Comparison of ENCODE assay signal across 9 cellular contexts in the genomic region with DNA sequence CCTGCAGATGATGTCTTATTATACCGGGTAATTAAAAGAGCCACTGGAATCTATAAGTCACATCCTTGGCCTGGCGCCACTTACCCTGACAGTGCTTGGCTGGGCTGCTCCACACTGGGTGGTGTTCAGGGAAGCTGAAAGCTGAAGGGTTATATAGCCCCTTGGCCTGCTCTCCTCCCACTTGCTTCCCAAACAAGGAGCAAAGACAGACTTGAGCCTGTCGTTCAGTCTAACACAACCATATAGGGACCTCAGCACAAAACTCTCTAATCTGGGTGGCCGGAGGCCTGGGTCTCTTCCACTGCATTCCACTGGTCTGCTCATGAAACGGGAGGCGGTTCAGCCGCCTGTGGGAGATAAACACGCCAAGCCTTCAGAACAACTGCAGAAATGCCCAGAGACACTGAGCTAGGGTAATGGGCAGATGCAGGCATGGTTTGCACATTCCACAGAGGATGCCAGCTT. TPM values are rescaled to one million over a fixed set of nuclear protein-coding genes. Genes with fewer than 3 reads are reported as not detected.
A peak's percentile ranks its signal among the peaks of the same experiment; 100 is the strongest.
DNase-seq lines count a peak whose midpoint lies in the region; ATAC-seq, FAIRE-seq and TF ChIP-seq lines count a peak whose summit lies in the region.
"Had no signal": no experiment of that assay in that cellular context is flagged by ENCODE, and none has a peak within 500 bp of the region (broad histone marks: within the 10 kb centered on the region; RNA-seq: fewer than 3 reads in every experiment).

ACTA2 (minus strand) TSS at position 127 of the 465 bp plus-strand sequence. CDS start 3,843 bp downstream, outside the sequence.

- H3K4me1 Mint-ChIP-seq in glutamatergic neuron (ENCODE audit: low read depth, unreplicated experiment) = peaks cover 11% of the 10 kb centered on the region

- WGBS in thymus = 91% methylated on average over 8 of the region's 8 CpGs

- H3K4me3 Mint-ChIP-seq in glutamatergic neuron (ENCODE audit: unreplicated experiment) = no peak within 1 kb of the TSS
- H3K4me3 Mint-ChIP-seq: activated T-cell treated with anti-CD3 and anti-CD28 coated beads, Interleukin-2, amount 50 U/mL, for 24 hours had no signal

- FAIRE-seq in GM19239 (lab: Jason Lieb, UNC) = no peak

- H3K27me3 ChIP-seq in lower lobe of right lung (ENCODE audit: low read depth) (no peaks in the 10 kb centered on the region), thymus (ENCODE audit: control insufficient read depth, insufficient read depth) (no peaks in the 10 kb centered on the region)

- H3K9me3 Mint-ChIP-seq in glutamatergic neuron (ENCODE audit: unreplicated experiment) = peaks cover 2% of the 10 kb centered on the region
- H3K9me3 Mint-ChIP-seq: activated T-cell treated with anti-CD3 and anti-CD28 coated beads, Interleukin-2, amount 50 U/mL, for 24 hours had no signal

- ATAC-seq in lower lobe of right lung = peak; percentile 19 to 49

- H3K4me3 ChIP-seq in lower lobe of right lung = peak within 1 kb of the TSS; percentile 24
- H3K4me3 ChIP-seq in thymus (ENCODE audit: low read length) = no peak within 1 kb of the TSS

- no peaks in the 10 kb centered on the region for H3K36me3 ChIP-seq in lower lobe of right lung
- no peaks in the 10 kb centered on the region for H3K36me3 ChIP-seq in thymus (ENCODE audit: control insufficient read depth, insufficient read depth)

- DNase-seq in NCI-H446 treated with DMSO at 0.1 percent for 48 hours (lab: John Stamatoyannopoulos, UW) (peak; percentile 22), dermis blood vessel endothelial cell (no peak), lower lobe of right lung (no peak), glutamatergic neuron (no peak), GM20000 (ENCODE audit: low spot score) (no peak), GM19239 (ENCODE audit: insufficient read length, low spot score) (no peak)
- no peak for DNase-seq in stimulated activated naive CD4-positive, alpha-beta T cell (lab: John Stamatoyannopoulos, UW)
- DNase-seq: activated T-cell treated with anti-CD3 and anti-CD28 coated beads, Interleukin-2, amount 50 U/mL, for 24 hours had no signal

- no peak within 1 kb of the TSS for H3K27ac Mint-ChIP-seq in glutamatergic neuron (ENCODE audit: unreplicated experiment)
- H3K27ac Mint-ChIP-seq: activated T-cell treated with anti-CD3 and anti-CD28 coated beads, Interleukin-2, amount 50 U/mL, for 24 hours had no signal

- H3K36me3 Mint-ChIP-seq in glutamatergic neuron (ENCODE audit: unreplicated experiment) = no peaks in the 10 kb centered on the region

- TF ChIP-seq CTCF in lower lobe of right lung (IDR thresholded peaks at IDR 0.05) (no peak), glutamatergic neuron (IDR thresholded peaks at IDR 0.05; ENCODE audit: partially characterized antibody, unreplicated experiment) (no peak), GM20000 (IDR thresholded peaks at IDR 0.05; ENCODE audit: extremely low read depth, missing control alignments) (no peak)

- H3K4me1 ChIP-seq in lower lobe of right lung (peaks cover 16% of the 10 kb centered on the region), thymus (ENCODE audit: control insufficient read depth, insufficient read depth, low read length) (no peaks in the 10 kb centered on the region)

- H3K27me3 Mint-ChIP-seq in glutamatergic neuron (ENCODE audit: unreplicated experiment) = no peaks in the 10 kb centered on the region
- H3K27me3 Mint-ChIP-seq: activated T-cell treated with anti-CD3 and anti-CD28 coated beads, Interleukin-2, amount 50 U/mL, for 24 hours had no signal

- H3K27ac ChIP-seq in lower lobe of right lung = peak within 1 kb of the TSS; percentile 69
- no peak within 1 kb of the TSS for H3K27ac ChIP-seq in thymus (ENCODE audit: low read depth)

- intact Hi-C loops in lower lobe of right lung (cut with DNase I) = no loop called here

- H3K9me3 ChIP-seq in lower lobe of right lung (no peaks in the 10 kb centered on the region), thymus (ENCODE audit: control insufficient read depth) (no peaks in the 10 kb centered on the region)

RNA-seq across cellular contexts. Expression of gene ACTA2, which starts in this region (rescaled TPM):
- 13.1 and 25.5 TPM in 2 replicates for total RNA-seq in dermis blood vessel endothelial cell
- 204 TPM for total RNA-seq in lower lobe of right lung
- 285 TPM for polyA plus RNA-seq in thymus
- total RNA-seq in glutamatergic neuron (ENCODE audit: unreplicated experiment) = 4.3 TPM
